Comparison of ENCODE assay signal across 13 cellular contexts in genomic region chr5:139789116-139789844, GRCh38. TPM values are rescaled to one million over a fixed set of nuclear protein-coding genes. Genes with fewer than 3 reads are reported as not detected.
DNase-seq lines count a peak whose midpoint lies in the region; ATAC-seq and TF ChIP-seq lines count a peak whose summit lies in the region.
"Had no signal": no experiment of that assay in that cellular context is flagged by ENCODE, and none has a peak within 500 bp of the region (broad histone marks: within the 10 kb centered on the region; RNA-seq: fewer than 3 reads in every experiment).

No MANE protein-coding gene starts in this region.

- peaks cover 73% of the 10 kb centered on the region for H3K27me3 Mint-ChIP-seq in neural crest cell (ENCODE audit: low read depth)
- H3K27me3 Mint-ChIP-seq in activated CD4-positive, alpha-beta T cell treated with anti-CD3 and anti-CD28 coated beads for 36 hours: peaks cover 19% of the 10 kb centered on the region

- H3K9me3 ChIP-seq in right atrium auricular region (no peaks in the 10 kb centered on the region), tibial nerve (no peaks in the 10 kb centered on the region), Peyer's patch (no peaks in the 10 kb centered on the region)
- H3K9me3 ChIP-seq: heart left ventricle, upper lobe of right lung had no signal

- peak overlapping the region; percentile 79 for H3K4me3 Mint-ChIP-seq in neural crest cell
- H3K4me3 Mint-ChIP-seq in activated CD4-positive, alpha-beta T cell treated with anti-CD3 and anti-CD28 coated beads for 36 hours: no peak overlapping the region

- intact Hi-C loops in Right ventricle myocardium superior (cut with DNase I): loop anchor here (5.0 to 10.0 kb wide), 2 partner anchors 73 to 356 kb away; no protein-coding TSS in a partner anchor
- intact Hi-C loops in activated CD4-positive, alpha-beta T cell treated with anti-CD3 and anti-CD28 coated beads for 36 hours (cut with DNase I, micrococcal nuclease): no loop called here

- peaks cover 0 to 8% of the 10 kb centered on the region in 2 donors for H3K4me1 ChIP-seq in right atrium auricular region
- peaks cover 0 to 21% (median 2%) of the 10 kb centered on the region in 4 donors for H3K4me1 ChIP-seq in tibial nerve
- peaks cover 0 to 4% (median 0%) of the 10 kb centered on the region in 4 donors for H3K4me1 ChIP-seq in Peyer's patch

- peak overlapping the region; percentile 35 for H3K27ac Mint-ChIP-seq in neural crest cell (ENCODE audit: unreplicated experiment)
- H3K27ac Mint-ChIP-seq in activated CD4-positive, alpha-beta T cell treated with anti-CD3 and anti-CD28 coated beads for 36 hours: no peak overlapping the region

- no peak for ATAC-seq in Right ventricle myocardium superior (ENCODE audit: poor library complexity)
- no peak for ATAC-seq in activated CD4-positive, alpha-beta T cell treated with anti-CD3 and anti-CD28 coated beads for 36 hours

- H3K36me3 Mint-ChIP-seq in neural crest cell (ENCODE audit: low read depth): no peaks in the 10 kb centered on the region
- H3K36me3 Mint-ChIP-seq in activated CD4-positive, alpha-beta T cell treated with anti-CD3 and anti-CD28 coated beads for 36 hours (ENCODE audit: low read depth): no peaks in the 10 kb centered on the region

- POLR2A ChIA-PET in activated CD4-positive, alpha-beta T cell treated with anti-CD3 and anti-CD28 coated beads for 36 hours (lab: Charles Lee): no interaction called here

- TF ChIP-seq CTCF in right atrium auricular region (IDR thresholded peaks at IDR 0.05) (no peak), neural crest cell (conservative IDR thresholded peaks at IDR 0.05) (no peak), tibial nerve (IDR thresholded peaks at IDR 0.05) (no peak), Peyer's patch (IDR thresholded peaks at IDR 0.05) (no peak)

- no peaks in the 10 kb centered on the region for H3K36me3 ChIP-seq in right atrium auricular region
- no peaks in the 10 kb centered on the region for H3K36me3 ChIP-seq in tibial nerve
- no peaks in the 10 kb centered on the region for H3K36me3 ChIP-seq in Peyer's patch
- H3K36me3 ChIP-seq: heart left ventricle, upper lobe of right lung had no signal

- H3K27me3 ChIP-seq in right atrium auricular region (no peaks in the 10 kb centered on the region), tibial nerve (peaks cover 0 to 2% of the 10 kb centered on the region in 2 donors), Peyer's patch (peaks cover 0 to under 1% of the 10 kb centered on the region in 2 donors)

- H3K9me3 Mint-ChIP-seq in neural crest cell: no peaks in the 10 kb centered on the region
- no peaks in the 10 kb centered on the region for H3K9me3 Mint-ChIP-seq in activated CD4-positive, alpha-beta T cell treated with anti-CD3 and anti-CD28 coated beads for 36 hours (ENCODE audit: low read depth)

- WGBS in tibial nerve, 2 donors: 79 to 80% methylated on average over 12 of the region's 12 CpGs

- no peak for TF ChIP-seq EP300 in tibial nerve (IDR thresholded peaks at IDR 0.05)

- H3K4me3 ChIP-seq in right atrium auricular region (no peak overlapping the region), tibial nerve (no peak overlapping the region), Peyer's patch (no peak overlapping the region)
- H3K4me3 ChIP-seq: upper lobe of right lung had no signal

- H3K27ac ChIP-seq in right atrium auricular region (peak overlapping the region in 1 of 2 donors; percentile 56), caudate nucleus (ENCODE audit: low read depth, low read length) (peak overlapping the region; percentile 98), tibial nerve (peak overlapping the region; percentile 68 to 89 (median 81)), Peyer's patch (no peak overlapping the region)

- no peak for TF ChIP-seq POLR2A in tibial nerve (IDR thresholded peaks at IDR 0.05)
- TF ChIP-seq POLR2A in Peyer's patch (IDR thresholded peaks at IDR 0.05): no peak

- DNase-seq in Right ventricle myocardium superior: peak; percentile 22
- no peak for DNase-seq in right atrium auricular region (ENCODE audit: low spot score)
- peak in 1 of 61 donors; percentile 27 for DNase-seq in caudate nucleus (lab: John Stamatoyannopoulos, UW)
- DNase-seq in neural crest cell (ENCODE audit: low read depth, low spot score): no peak
- no peak for DNase-seq in tibial nerve (ENCODE audit: low spot score in 2 of 2)
- DNase-seq in activated CD4-positive, alpha-beta T cell treated with anti-CD3 and anti-CD28 coated beads for 36 hours: no peak
- DNase-seq in Peyer's patch: no peak
- no peak for DNase-seq in NCI-H1436 treated with DMSO at 0.1 percent for 48 hours (lab: John Stamatoyannopoulos, UW)
- DNase-seq: kidney glomerular epithelial cell, NCI-H1694 treated with DMSO at 0.1 percent for 48 hours, NCI-H510A, upper lobe of right lung had no signal

- H3K4me1 Mint-ChIP-seq in neural crest cell: peaks cover 4% of the 10 kb centered on the region
- peaks cover 3% of the 10 kb centered on the region for H3K4me1 Mint-ChIP-seq in activated CD4-positive, alpha-beta T cell treated with anti-CD3 and anti-CD28 coated beads for 36 hours

- CTCF ChIA-PET in activated CD4-positive, alpha-beta T cell treated with anti-CD3 and anti-CD28 coated beads for 36 hours (lab: Charles Lee): interaction anchor here (0.7 to 7.4 kb wide), 5 partner anchors 12 to 179 kb away, joined by 4 to 186 read pairs (median 6); no protein-coding TSS in a partner anchor

RNA-seq across cellular contexts. Expression of gene PSD2, which starts 6.3 kb away (rescaled TPM):
- total RNA-seq in Right ventricle myocardium superior (not detected), right atrium auricular region (under 1 TPM; 0.12 to 0.19 TPM), neural crest cell (0.66 and 0.68 TPM in 2 replicates), tibial nerve (under 1 TPM in 3 of 4 donors, not detected in 1; under 0.01 to 0.30 (median 0.21) TPM), Peyer's patch (not detected)
- not detected for total RNA-seq in activated CD4-positive, alpha-beta T cell treated with anti-CD3 and anti-CD28 coated beads for 36 hours
- total RNA-seq: upper lobe of right lung had no signal

Comparison
In these comparisons a context has a peak if more than half of its experiments do, and no peak if none do; other contexts are left out.
1. H3K27ac ChIP-seq: peak in caudate nucleus (single experiment) and tibial nerve (4 of 4); none in Peyer's patch (0 of 4).